ENCODE assay signal across 25 cellular contexts in the genomic region with DNA sequence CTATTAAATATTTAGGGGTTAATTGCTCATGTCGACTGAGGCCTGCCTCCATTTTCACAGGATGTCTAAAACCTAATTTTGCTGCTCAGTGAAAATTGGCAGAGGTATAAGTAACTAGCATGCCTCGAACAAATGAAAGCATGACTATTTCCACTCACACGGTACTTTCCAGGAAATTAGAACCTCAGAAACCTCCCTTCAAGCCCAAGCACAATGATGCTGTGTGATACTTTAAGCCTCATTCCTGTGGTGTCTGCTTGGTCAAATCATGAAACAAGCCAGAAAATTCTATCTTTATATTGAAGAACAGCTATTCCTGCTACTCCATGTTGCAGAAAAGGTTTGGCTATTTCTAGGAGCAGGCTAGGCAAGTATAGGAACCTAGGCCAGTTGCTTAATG.
"Had no signal": no experiment of that assay in that cellular context is flagged by ENCODE, and none has a peak within 500 bp of the region (broad histone marks: within the 10 kb centered on the region; RNA-seq: fewer than 3 reads in every experiment).

No MANE protein-coding gene starts in this region.

- H3K27me3 Mint-ChIP-seq: activated naive CD8-positive, alpha-beta T cell treated with anti-CD3 and anti-CD28 coated beads for 36 hours; central memory CD8-positive, alpha-beta T cell; dendritic cell treated with granulocyte-macrophage colony-stimulating factor and Interleukin-4, amounts not matched to agents 40 ng/mL and 50 ng/mL, for 4 days had no signal

- H3K9me3 ChIP-seq: esophagus muscularis mucosa, heart left ventricle, pancreas, prostate gland, sigmoid colon, testis, transverse colon had no signal

- H3K4me3 ChIP-seq: esophagus muscularis mucosa, heart left ventricle, pancreas, prostate gland, sigmoid colon, testis, transverse colon had no signal

- H3K36me3 ChIP-seq: esophagus muscularis mucosa, heart left ventricle, pancreas, prostate gland, sigmoid colon, transverse colon, WERI-Rb-1 had no signal

- H3K36me3 Mint-ChIP-seq: activated naive CD8-positive, alpha-beta T cell treated with anti-CD3 and anti-CD28 coated beads for 36 hours; mesothelial cell of epicardium; naive thymus-derived CD8-positive, alpha-beta T cell had no signal

- H3K9me3 Mint-ChIP-seq: activated naive CD4-positive, alpha-beta T cell treated with anti-CD3 and anti-CD28 coated beads for 36 hours; activated naive CD8-positive, alpha-beta T cell treated with anti-CD3 and anti-CD28 coated beads for 36 hours; dendritic cell treated with granulocyte-macrophage colony-stimulating factor and Interleukin-4, amounts not matched to agents 40 ng/mL and 50 ng/mL, for 4 days; mesothelial cell of epicardium; naive thymus-derived CD8-positive, alpha-beta T cell; neural crest cell had no signal

- H3K27ac ChIP-seq: esophagus muscularis mucosa, foreskin keratinocyte, heart left ventricle, pancreas, prostate gland, sigmoid colon, testis, transverse colon, WERI-Rb-1 had no signal

- H3K4me1 Mint-ChIP-seq: activated naive CD8-positive, alpha-beta T cell treated with anti-CD3 and anti-CD28 coated beads for 36 hours; central memory CD8-positive, alpha-beta T cell; mesothelial cell of epicardium; naive thymus-derived CD8-positive, alpha-beta T cell; neural crest cell had no signal

- DNase-seq: activated CD4-positive, alpha-beta T cell treated with anti-CD3 and anti-CD28 coated beads for 48 hours; activated CD4-positive, alpha-beta T cell treated with anti-CD3 and anti-CD28 coated beads, Interleukin-2, amount 50 U/mL, for 48 hours; activated CD8-positive, alpha-beta memory T cell treated with anti-CD3 and anti-CD28 coated beads for 24 hours; activated effector memory CD4-positive, alpha-beta T cell treated with anti-CD3 and anti-CD28 coated beads, Interleukin-2, amount 50 U/mL, for 16 hours; activated naive CD4-positive, alpha-beta T cell treated with anti-CD3 and anti-CD28 coated beads for 36 hours; activated naive CD8-positive, alpha-beta T cell treated with anti-CD3 and anti-CD28 coated beads for 36 hours; effector CD4-positive, alpha-beta T cell; foreskin keratinocyte; heart left ventricle; naive thymus-derived CD8-positive, alpha-beta T cell; nucleus accumbens; pancreas; sigmoid colon; stimulated activated naive CD4-positive, alpha-beta T cell; T-helper 9 cell; testis; transverse colon; WERI-Rb-1 had no signal

- H3K4me1 ChIP-seq: esophagus muscularis mucosa, foreskin keratinocyte, heart left ventricle, pancreas, prostate gland, sigmoid colon, testis, transverse colon had no signal

- H3K4me3 Mint-ChIP-seq: activated naive CD4-positive, alpha-beta T cell treated with anti-CD3 and anti-CD28 coated beads for 36 hours; activated naive CD8-positive, alpha-beta T cell treated with anti-CD3 and anti-CD28 coated beads for 36 hours; central memory CD8-positive, alpha-beta T cell; dendritic cell treated with granulocyte-macrophage colony-stimulating factor and Interleukin-4, amounts not matched to agents 40 ng/mL and 50 ng/mL, for 4 days; mesothelial cell of epicardium; naive thymus-derived CD8-positive, alpha-beta T cell; neural crest cell had no signal

- ATAC-seq: activated CD4-positive, CD25-positive, alpha-beta regulatory T cell treated with anti-CD3 and anti-CD28 coated beads, Interleukin-2, amount 50 U/mL, for 24 hours; foreskin keratinocyte; heart left ventricle; naive thymus-derived CD8-positive, alpha-beta T cell; pancreas had no signal

- H3K27me3 ChIP-seq: esophagus muscularis mucosa, foreskin keratinocyte, pancreas, sigmoid colon, testis, transverse colon had no signal

- H3K27ac Mint-ChIP-seq: activated naive CD4-positive, alpha-beta T cell treated with anti-CD3 and anti-CD28 coated beads for 36 hours; activated naive CD8-positive, alpha-beta T cell treated with anti-CD3 and anti-CD28 coated beads for 36 hours; dendritic cell treated with granulocyte-macrophage colony-stimulating factor and Interleukin-4, amounts not matched to agents 40 ng/mL and 50 ng/mL, for 4 days; mesothelial cell of epicardium; naive thymus-derived CD8-positive, alpha-beta T cell had no signal

- FAIRE-seq: pancreas had no signal
